Comparison of ENCODE assay signal across 1 cellular context in genomic region chr17:7391307-7391706, GRCh38.
TF ChIP-seq lines count a peak whose summit lies in the region.

No MANE protein-coding gene starts in this region.

TF ChIP-seq in HEK293, 187 proteins besides CTCF, POLR2A, EP300 and RAD21:
- 0 out of 2 replicates have a peak, but pooled peaks have one; percentile 19 for TF ChIP-seq SCRT2 (tag by site-specific recombination; IDR thresholded peaks at IDR 0.05)
- TF ChIP-seq YY1 (tag by site-specific recombination; IDR thresholded peaks at IDR 0.05) = no peak
